Comparison of ENCODE assay signal across 26 cellular contexts in the genomic region with DNA sequence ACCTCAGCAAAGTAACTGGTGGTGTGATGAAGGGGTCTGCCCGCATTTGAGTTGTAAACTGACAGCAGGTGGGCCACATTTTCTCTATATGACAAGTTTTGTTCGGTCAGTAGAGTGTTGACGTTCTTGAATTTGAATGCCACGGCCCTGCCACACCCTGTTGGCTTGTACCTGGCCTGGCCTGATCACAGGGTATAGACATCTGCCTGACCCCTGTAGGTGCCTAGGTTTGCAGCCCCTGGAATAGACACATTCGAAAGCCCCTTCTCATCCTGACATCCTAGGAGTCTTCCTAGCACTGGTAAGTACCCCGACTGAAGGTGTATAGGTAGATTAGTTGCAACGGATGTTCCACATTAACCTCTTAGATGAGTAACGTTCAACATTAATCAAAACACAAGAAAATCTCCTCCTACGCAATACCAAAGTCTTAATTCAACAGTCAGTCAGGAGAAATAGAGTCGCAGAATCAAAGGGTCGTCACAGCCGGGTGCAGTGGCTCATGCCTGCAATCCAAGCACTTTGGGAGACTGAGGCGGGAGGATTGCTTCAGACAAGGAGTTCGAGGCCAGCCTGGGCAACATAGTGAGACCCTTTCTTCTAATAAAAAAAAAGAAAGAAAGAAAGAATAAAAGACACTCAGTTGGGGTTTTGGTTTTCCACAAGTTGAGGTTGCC. TPM values are rescaled to one million over a fixed set of nuclear protein-coding genes. Genes with fewer than 3 reads are reported as not detected.
DNase-seq lines count a peak whose midpoint lies in the region; ATAC-seq and TF ChIP-seq lines count a peak whose summit lies in the region.
"Had no signal": no experiment of that assay in that cellular context is flagged by ENCODE, and none has a peak within 500 bp of the region (broad histone marks: within the 10 kb centered on the region; RNA-seq: fewer than 3 reads in every experiment).

No MANE protein-coding gene starts in this region.

- no peaks in the 10 kb centered on the region for H3K79me1 ChIP-seq in neuronal stem cell (ENCODE audit: low read depth, low read length)

- CTCF ChIA-PET in CD4-positive, alpha-beta T cell (lab: Charles Lee), result no interaction called here
- CTCF ChIA-PET in activated CD4-positive, alpha-beta memory T cell treated with anti-CD3 and anti-CD28 coated beads, Interleukin-2, amount 10 ng/mL, durations not matched to agents 7 days and 5 days (lab: Charles Lee), result no interaction called here

- DNase-seq in activated CD4-positive, alpha-beta T cell treated with anti-CD3 and anti-CD28 coated beads, Interleukin-2, amount 10 ng/mL, durations not matched to agents 24 days and 14 days, result no peak
- no peak for DNase-seq in activated CD4-positive, alpha-beta T cell treated with anti-CD3 and anti-CD28 coated beads for 1 hour
- DNase-seq in CD4-positive, alpha-beta T cell, result no peak
- DNase-seq in activated CD4-positive, alpha-beta memory T cell treated with anti-CD3 and anti-CD28 coated beads, Interleukin-2, amount 10 ng/mL, durations not matched to agents 7 days and 5 days, result peak; percentile 14
- peak; percentile 17 for DNase-seq in coronary artery (ENCODE audit: low spot score)
- DNase-seq in right atrium auricular region (ENCODE audit: low spot score), result no peak
- no peak for DNase-seq in neuronal stem cell (ENCODE audit: low spot score)
- no peak for DNase-seq in transverse colon
- DNase-seq: immature natural killer cell; left ventricle myocardium superior; mucosa of descending colon; NCI-H1048; NCI-H446 treated with DMSO at 0.1 percent for 48 hours; nucleus accumbens; retina; SJCRH30; stimulated activated CD4-positive, alpha-beta T cell treated with anti-CD3 and anti-CD28 coated beads, Interleukin-12 subunit alpha, Interleukin-12 subunit beta, amount 100 ng/mL, for 4 hours; substantia nigra had no signal

- no peak overlapping the region for H2AFZ ChIP-seq in neuronal stem cell (ENCODE audit: low read length)

- H3K36me3 Mint-ChIP-seq in activated CD4-positive, alpha-beta T cell treated with anti-CD3 and anti-CD28 coated beads, Interleukin-2, amount 10 ng/mL, durations not matched to agents 24 days and 14 days (ENCODE audit: low read depth), result peaks cover 72% of the 10 kb centered on the region
- no peaks in the 10 kb centered on the region for H3K36me3 Mint-ChIP-seq in CD4-positive, alpha-beta T cell (ENCODE audit: low read depth)
- peaks cover 53% of the 10 kb centered on the region for H3K36me3 Mint-ChIP-seq in activated CD4-positive, alpha-beta memory T cell treated with anti-CD3 and anti-CD28 coated beads, Interleukin-2, amount 10 ng/mL, durations not matched to agents 7 days and 5 days (ENCODE audit: low read depth)

- TF ChIP-seq POLR2A in transverse colon (IDR thresholded peaks at IDR 0.05), result no peak

- H3K4me1 Mint-ChIP-seq in activated CD4-positive, alpha-beta T cell treated with anti-CD3 and anti-CD28 coated beads, Interleukin-2, amount 10 ng/mL, durations not matched to agents 24 days and 14 days, result peaks cover 68% of the 10 kb centered on the region
- H3K4me1 Mint-ChIP-seq in CD4-positive, alpha-beta T cell (ENCODE audit: low read depth), result peaks cover 72% of the 10 kb centered on the region
- peaks cover 91% of the 10 kb centered on the region for H3K4me1 Mint-ChIP-seq in activated CD4-positive, alpha-beta memory T cell treated with anti-CD3 and anti-CD28 coated beads, Interleukin-2, amount 10 ng/mL, durations not matched to agents 7 days and 5 days

- no peak overlapping the region for H2BK15ac ChIP-seq in neuronal stem cell (ENCODE audit: low read length)

- peaks cover 3% of the 10 kb centered on the region for H3K27me3 Mint-ChIP-seq in activated CD4-positive, alpha-beta T cell treated with anti-CD3 and anti-CD28 coated beads, Interleukin-2, amount 10 ng/mL, durations not matched to agents 24 days and 14 days
- H3K27me3 Mint-ChIP-seq in CD4-positive, alpha-beta T cell, result no peaks in the 10 kb centered on the region
- H3K27me3 Mint-ChIP-seq in activated CD4-positive, alpha-beta memory T cell treated with anti-CD3 and anti-CD28 coated beads, Interleukin-2, amount 10 ng/mL, durations not matched to agents 7 days and 5 days, result no peaks in the 10 kb centered on the region

- H3K4me3 Mint-ChIP-seq in activated CD4-positive, alpha-beta T cell treated with anti-CD3 and anti-CD28 coated beads, Interleukin-2, amount 10 ng/mL, durations not matched to agents 24 days and 14 days, result peak overlapping the region; percentile 57
- peak overlapping the region; percentile 74 for H3K4me3 Mint-ChIP-seq in CD4-positive, alpha-beta T cell
- peak overlapping the region; percentile 47 for H3K4me3 Mint-ChIP-seq in activated CD4-positive, alpha-beta memory T cell treated with anti-CD3 and anti-CD28 coated beads, Interleukin-2, amount 10 ng/mL, durations not matched to agents 7 days and 5 days
- H3K4me3 Mint-ChIP-seq: immature natural killer cell had no signal

- no peaks in the 10 kb centered on the region for H3K9me3 ChIP-seq in CD4-positive, alpha-beta T cell (ENCODE audit: control insufficient read depth, low read length)
- H3K9me3 ChIP-seq in right atrium auricular region (no peaks in the 10 kb centered on the region), neuronal stem cell (replicated peaks in 1 of 2; ENCODE audit: control insufficient read depth in 2 of 2, insufficient read depth in 1 of 2, low read depth in 1 of 2, low read length in 2 of 2) (no peaks in the 10 kb centered on the region), transverse colon (no peaks in the 10 kb centered on the region)
- H3K9me3 ChIP-seq: A549, mucosa of descending colon, SJCRH30 had no signal

- H3K27ac ChIP-seq in CD4-positive, alpha-beta T cell (ENCODE audit: low read depth, low read length), result no peak overlapping the region
- H3K27ac ChIP-seq in coronary artery (no peak overlapping the region), right atrium auricular region (no peak overlapping the region), neuronal stem cell (replicated peaks; ENCODE audit: low read length) (no peak overlapping the region), transverse colon (no peak overlapping the region)
- H3K27ac ChIP-seq: A549, cardiac muscle cell, epithelial cell of prostate, KMS-11, SJCRH30, VCaP had no signal

- H4K8ac ChIP-seq in neuronal stem cell (ENCODE audit: low read depth, low read length), result no peak overlapping the region

- no peak overlapping the region for H2BK120ac ChIP-seq in neuronal stem cell (ENCODE audit: low read depth, low read length)

- no peak for ATAC-seq in CD4-positive, alpha-beta T cell (ENCODE audit: poor library complexity)
- ATAC-seq: A549, left ventricle myocardium superior, mucosa of descending colon had no signal

- no peak overlapping the region for H4K91ac ChIP-seq in neuronal stem cell (ENCODE audit: low read depth, low read length, poor library complexity)

- TF ChIP-seq CTCF in CD4-positive, alpha-beta T cell (IDR thresholded peaks at IDR 0.05), result no peak
- TF ChIP-seq CTCF in coronary artery (IDR thresholded peaks at IDR 0.05) (no peak), right atrium auricular region (IDR thresholded peaks at IDR 0.05) (no peak), transverse colon (IDR thresholded peaks at IDR 0.05) (no peak)

- H3K27me3 ChIP-seq in CD4-positive, alpha-beta T cell (ENCODE audit: control insufficient read depth, insufficient read depth, low read length), result no peaks in the 10 kb centered on the region
- H3K27me3 ChIP-seq in right atrium auricular region (no peaks in the 10 kb centered on the region), neuronal stem cell (ENCODE audit: control insufficient read depth in 3 of 3, insufficient read depth in 3 of 3, low read depth in 1 of 3, low read length in 3 of 3) (peaks cover 0 to 8% (median 1%) of the 10 kb centered on the region in 3 experiments), transverse colon (no peaks in the 10 kb centered on the region)
- H3K27me3 ChIP-seq: cardiac muscle cell had no signal

- no peak for TF ChIP-seq EP300 in transverse colon (IDR thresholded peaks at IDR 0.05; ENCODE audit: low read depth)

- no peak overlapping the region for H3K4me2 ChIP-seq in neuronal stem cell (ENCODE audit: insufficient read depth, low read length, poor library complexity, severe bottlenecking)
- H3K4me2 ChIP-seq: A549, KMS-11 had no signal

- no peaks in the 10 kb centered on the region for H3K9me3 Mint-ChIP-seq in activated CD4-positive, alpha-beta T cell treated with anti-CD3 and anti-CD28 coated beads, Interleukin-2, amount 10 ng/mL, durations not matched to agents 24 days and 14 days
- no peaks in the 10 kb centered on the region for H3K9me3 Mint-ChIP-seq in CD4-positive, alpha-beta T cell
- H3K9me3 Mint-ChIP-seq in activated CD4-positive, alpha-beta memory T cell treated with anti-CD3 and anti-CD28 coated beads, Interleukin-2, amount 10 ng/mL, durations not matched to agents 7 days and 5 days, result no peaks in the 10 kb centered on the region
- H3K9me3 Mint-ChIP-seq: immature natural killer cell had no signal

- no CpG with 5 or more reads among the region's 14 CpGs for WGBS in neuronal stem cell (ENCODE audit: extremely low coverage in 2 of 2, insufficient read length in 2 of 2, insufficient replicate concordance in 1 of 2), 2 donors
- WGBS in transverse colon (ENCODE audit: low coverage in 1 of 2), 2 donors, result 85 to 97% methylated on average over 7 to 14 of the region's 14 CpGs

- H3K4me3 ChIP-seq in coronary artery (no peak overlapping the region), right atrium auricular region (no peak overlapping the region), neuronal stem cell (ENCODE audit: low read length in 2 of 2) (no peak overlapping the region), transverse colon (no peak overlapping the region)
- H3K4me3 ChIP-seq: A549, cardiac muscle cell, mucosa of descending colon, SJCRH30 had no signal

- H3K14ac ChIP-seq in neuronal stem cell (ENCODE audit: low read length), result no peak overlapping the region

- H3K23ac ChIP-seq in neuronal stem cell (ENCODE audit: low read depth, low read length, poor library complexity), result no peak overlapping the region

- H3K9ac ChIP-seq in neuronal stem cell (ENCODE audit: low read depth, low read length, poor library complexity), result no peak overlapping the region
- H3K9ac ChIP-seq: KMS-11 had no signal

- intact Hi-C loops in activated CD4-positive, alpha-beta T cell treated with anti-CD3 and anti-CD28 coated beads, Interleukin-2, amount 10 ng/mL, durations not matched to agents 24 days and 14 days (cut with micrococcal nuclease), result no loop called here
- intact Hi-C loops in CD4-positive, alpha-beta T cell (cut with DNase I, micrococcal nuclease), result no loop called here
- intact Hi-C loops in transverse colon (cut with DNase I; ENCODE audit: low total_unique reads), result no loop called here

- H2BK12ac ChIP-seq in neuronal stem cell (ENCODE audit: low read length), result no peak overlapping the region

- H2BK5ac ChIP-seq in neuronal stem cell (ENCODE audit: low read length), result no peak overlapping the region

- H3K18ac ChIP-seq in neuronal stem cell (ENCODE audit: low read length), result no peak overlapping the region

- no peaks in the 10 kb centered on the region for H3K4me1 ChIP-seq in right atrium auricular region
- peaks cover 0 to 9% of the 10 kb centered on the region in 2 donors for H3K4me1 ChIP-seq in neuronal stem cell (ENCODE audit: control insufficient read depth in 2 of 2, insufficient read depth in 1 of 2, low read depth in 1 of 2, low read length in 2 of 2)
- H3K4me1 ChIP-seq in transverse colon, result no peaks in the 10 kb centered on the region
- H3K4me1 ChIP-seq: SJCRH30 had no signal

- peak overlapping the region; percentile 72 for H3K27ac Mint-ChIP-seq in activated CD4-positive, alpha-beta T cell treated with anti-CD3 and anti-CD28 coated beads, Interleukin-2, amount 10 ng/mL, durations not matched to agents 24 days and 14 days
- H3K27ac Mint-ChIP-seq in CD4-positive, alpha-beta T cell, result peak overlapping the region; percentile 73
- peak overlapping the region; percentile 83 for H3K27ac Mint-ChIP-seq in activated CD4-positive, alpha-beta memory T cell treated with anti-CD3 and anti-CD28 coated beads, Interleukin-2, amount 10 ng/mL, durations not matched to agents 7 days and 5 days
- H3K27ac Mint-ChIP-seq: immature natural killer cell had no signal

- H2AK5ac ChIP-seq in neuronal stem cell (ENCODE audit: low read depth, low read length), result no peak overlapping the region

- in situ Hi-C loops in transverse colon (cut with MboI; ENCODE audit: low pct_ligation_motif_present in 1 of 4, low pct_unique_long_range_greater_than_20kb in 1 of 4, low sequenced_read_pairs in 3 of 4), result no loop called here

- H3K36me3 ChIP-seq in right atrium auricular region, result no peaks in the 10 kb centered on the region
- no peaks in the 10 kb centered on the region for H3K36me3 ChIP-seq in neuronal stem cell (replicated peaks in 1 of 2; ENCODE audit: control insufficient read depth in 2 of 2, insufficient read depth in 2 of 2, low read length in 2 of 2)
- no peaks in the 10 kb centered on the region for H3K36me3 ChIP-seq in transverse colon
- H3K36me3 ChIP-seq: cardiac muscle cell, SJCRH30 had no signal

- POLR2A ChIA-PET in CD4-positive, alpha-beta T cell (lab: Charles Lee), result interaction anchor here (1.0 to 8.9 kb wide), 3 partner anchors 11 to 17 kb away, joined by 3 to 71 read pairs (median 45); no protein-coding TSS in a partner anchor
- POLR2A ChIA-PET in activated CD4-positive, alpha-beta memory T cell treated with anti-CD3 and anti-CD28 coated beads, Interleukin-2, amount 10 ng/mL, durations not matched to agents 7 days and 5 days (lab: Charles Lee), result interaction anchor here (4.0 to 9.3 kb wide), 3 partner anchors 16 to 53 kb away, joined by 27 to 228 read pairs (median 87); no protein-coding TSS in a partner anchor

- H3K4ac ChIP-seq in neuronal stem cell (ENCODE audit: low read length), result no peak overlapping the region

RNA-seq across cellular contexts. Expression of gene CD5, which starts 43.6 kb away (rescaled TPM):
- 368 and 385 TPM in 2 replicates for total RNA-seq in activated CD4-positive, alpha-beta T cell treated with anti-CD3 and anti-CD28 coated beads, Interleukin-2, amount 10 ng/mL, durations not matched to agents 24 days and 14 days
- total RNA-seq in CD4-positive, alpha-beta T cell, result 100 to 1,000 TPM; 421 to 423 TPM
- 100 to 1,000 TPM; 359 to 373 TPM for total RNA-seq in activated CD4-positive, alpha-beta memory T cell treated with anti-CD3 and anti-CD28 coated beads, Interleukin-2, amount 10 ng/mL, durations not matched to agents 7 days and 5 days
- total RNA-seq in right atrium auricular region, result 1 to 10 TPM in 1 of 2 donors, under 1 TPM in 1; 0.75 to 1.6 TPM
- polyA plus RNA-seq in neuronal stem cell (2013, experiment 1 of 2), result not detected
- polyA plus RNA-seq in neuronal stem cell (2013, experiment 2 of 2), result not detected
- 1 to 10 TPM in 3 of 4 donors, not detected in 1; 1.6 to 7.5 (median 3.7) TPM for total RNA-seq in transverse colon
- total RNA-seq: cardiac muscle cell, dermis microvascular lymphatic vessel endothelial cell, fibroblast of villous mesenchyme had no signal
- polyA plus RNA-seq: A549, BJ, cardiac muscle cell had no signal

Comparison
In these comparisons a context has a peak if more than half of its experiments do, and no peak if none do; other contexts are left out.
1. DNase-seq: peak in activated CD4-positive, alpha-beta memory T cell treated with anti-CD3 and anti-CD28 coated beads, Interleukin-2, amount 10 ng/mL, durations not matched to agents 7 days and 5 days (single experiment) and coronary artery (single experiment); none in activated CD4-positive, alpha-beta T cell treated with anti-CD3 and anti-CD28 coated beads, Interleukin-2, amount 10 ng/mL, durations not matched to agents 24 days and 14 days (single experiment), activated CD4-positive, alpha-beta T cell treated with anti-CD3 and anti-CD28 coated beads for 1 hour (single experiment), CD4-positive, alpha-beta T cell (0 of 10), right atrium auricular region (single experiment), neuronal stem cell (single experiment) and transverse colon (single experiment).
2. RNA of gene CD5, which starts 43.6 kb away (total RNA-seq): 421 to 423 TPM in CD4-positive, alpha-beta T cell, 359 to 373 TPM in activated CD4-positive, alpha-beta memory T cell treated with anti-CD3 and anti-CD28 coated beads, Interleukin-2, amount 10 ng/mL, durations not matched to agents 7 days and 5 days and 368 to 385 TPM in activated CD4-positive, alpha-beta T cell treated with anti-CD3 and anti-CD28 coated beads, Interleukin-2, amount 10 ng/mL, durations not matched to agents 24 days and 14 days; 1.6 to 7.5 TPM in transverse colon and 0.75 to 1.6 TPM in right atrium auricular region; every median in the first group is over 10 times any median in the second.
3. Peak in every context shown above with its lines, with median percentiles within 50 percentile points of each other: H3K27ac Mint-ChIP-seq and H3K4me3 Mint-ChIP-seq.